In the genomic region with DNA sequence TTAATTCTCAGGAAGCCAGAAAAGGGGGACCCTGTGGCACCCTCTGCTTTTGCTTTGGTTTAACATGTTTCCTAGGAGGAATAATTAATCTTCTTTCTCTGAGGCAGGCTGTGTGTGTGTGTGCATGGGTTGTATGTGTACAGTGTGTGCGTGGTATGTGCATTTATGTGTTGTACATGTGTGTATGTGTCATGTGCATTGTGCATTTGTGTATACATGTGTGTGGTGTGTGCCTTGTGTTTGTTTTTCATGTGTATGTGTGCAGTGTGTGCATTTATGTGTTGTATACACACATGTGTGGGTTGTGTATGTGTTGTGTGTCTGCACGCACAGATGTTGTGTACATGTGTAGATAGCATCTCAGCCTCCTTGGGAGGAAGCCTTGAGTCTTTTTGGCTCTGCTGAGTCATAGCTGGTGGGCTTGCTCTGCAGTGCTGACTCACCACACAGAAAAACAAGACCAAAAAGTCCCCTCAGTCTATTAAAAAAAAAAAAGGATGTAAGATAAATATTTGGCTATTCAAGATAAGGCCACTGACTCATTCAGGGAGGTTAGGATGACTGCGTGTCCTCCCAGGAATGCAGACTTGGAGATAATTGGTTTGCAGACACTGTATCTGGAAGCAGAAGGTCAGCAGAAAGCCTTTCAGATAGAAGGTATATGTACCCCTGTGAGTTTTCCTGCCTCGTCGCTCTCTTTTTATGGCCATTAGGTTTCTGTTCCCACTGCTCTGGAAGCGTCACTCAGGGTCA, we compare ENCODE assay signal across 8 cellular contexts. TPM values are rescaled to one million over a fixed set of nuclear protein-coding genes. Genes with fewer than 3 reads are reported as not detected.
DNase-seq lines count a peak whose midpoint lies in the region; ATAC-seq and TF ChIP-seq lines count a peak whose summit lies in the region.

No MANE protein-coding gene starts in this region.

- H3K27ac Mint-ChIP-seq in activated naive CD4-positive, alpha-beta T cell treated with anti-CD3 and anti-CD28 coated beads, Interleukin-2, amount 50 U/mL, for 72 hours = peak overlapping the region; percentile 11 to 89

- no peaks in the 10 kb centered on the region for H3K9me2 ChIP-seq in Loucy (replicated peaks; ENCODE audit: low read depth, low read length)

- no peaks in the 10 kb centered on the region for H3F3A ChIP-seq in Loucy (ENCODE audit: low read depth)

- H3K36me3 Mint-ChIP-seq in activated naive CD4-positive, alpha-beta T cell treated with anti-CD3 and anti-CD28 coated beads, Interleukin-2, amount 50 U/mL, for 72 hours = peaks cover 14 to 27% of the 10 kb centered on the region in 2 donors

- H3K27me3 ChIP-seq in Loucy (ENCODE audit: insufficient read depth, low read length, poor library complexity, severe bottlenecking) (no peaks in the 10 kb centered on the region), left ventricle myocardium inferior (ENCODE audit: low read depth) (no peaks in the 10 kb centered on the region)

- H3K36me3 ChIP-seq in Loucy (ENCODE audit: insufficient read depth, low read length) (peaks cover 20% of the 10 kb centered on the region; the same call in 1 of the 2 replicates), left ventricle myocardium inferior (peaks cover 4% of the 10 kb centered on the region)

- ATAC-seq in activated naive CD4-positive, alpha-beta T cell treated with anti-CD3 and anti-CD28 coated beads, Interleukin-2, amount 50 U/mL, for 72 hours = peak; percentile 54 to 68

- H3K79me2 ChIP-seq in Loucy (ENCODE audit: insufficient read depth, low read length) = no peaks in the 10 kb centered on the region

- H3K4me1 ChIP-seq in Loucy (ENCODE audit: insufficient read depth, low read length, poor library complexity, severe bottlenecking) (peaks cover 22% of the 10 kb centered on the region), left ventricle myocardium inferior (peaks cover 59% of the 10 kb centered on the region)

- DNase-seq in stimulated activated CD4-positive, alpha-beta T cell treated with anti-CD3 and anti-CD28 coated beads, Interleukin-15, amount 100 ng/mL, for 24 hours = peak; percentile 47
- no peak for DNase-seq in stimulated activated CD4-positive, alpha-beta T cell treated with anti-CD3 and anti-CD28 coated beads, Interleukin-2, amount 100 ng/mL, for 48 hours
- peak in 1 of 2 donors; percentile 48 for DNase-seq in activated naive CD4-positive, alpha-beta T cell treated with anti-CD3 and anti-CD28 coated beads, Interleukin-2, amount 50 U/mL, for 72 hours (ENCODE audit: low spot score in 2 of 2)
- DNase-seq in left ventricle myocardium inferior = no peak
- peak; percentile 24 for DNase-seq in stimulated activated CD4-positive, alpha-beta T cell treated with anti-CD3 and anti-CD28 coated beads, Interleukin-4, amount 100 ng/mL, for 1 hour
- DNase-seq in globus pallidus (ENCODE audit: low spot score) = no peak
- no peak for DNase-seq in NCI-H1092 treated with DMSO at 0.1 percent for 48 hours (lab: John Stamatoyannopoulos, UW)

- H3K9me3 ChIP-seq in Loucy (ENCODE audit: insufficient read depth, low read depth, low read length) (no peaks in the 10 kb centered on the region), left ventricle myocardium inferior (replicated peaks) (no peaks in the 10 kb centered on the region)

- no peaks in the 10 kb centered on the region for H4K20me1 ChIP-seq in Loucy (ENCODE audit: insufficient read depth, low read length, poor library complexity, severe bottlenecking)

- intact Hi-C loops in left ventricle myocardium inferior (cut with micrococcal nuclease) = loop anchor here (10.0 kb wide), 1 partner anchor 45 kb away; no protein-coding TSS in a partner anchor

- peak overlapping the region; percentile 20 for H3K9ac ChIP-seq in Loucy (ENCODE audit: low read depth, low read length, poor library complexity, severe bottlenecking)

- H3K27ac ChIP-seq in left ventricle myocardium inferior (replicated peaks) = peak overlapping the region; percentile 94

- H3K9me3 Mint-ChIP-seq in activated naive CD4-positive, alpha-beta T cell treated with anti-CD3 and anti-CD28 coated beads, Interleukin-2, amount 50 U/mL, for 72 hours = no peaks in the 10 kb centered on the region

- TF ChIP-seq CTCF in Loucy (conservative IDR thresholded peaks at IDR 0.05; ENCODE audit: low read length) (no peak), left ventricle myocardium inferior (IDR thresholded peaks at IDR 0.05; ENCODE audit: borderline replicate concordance) (no peak)

- H3K4me3 ChIP-seq in Loucy (ENCODE audit: low read length, poor library complexity, severe bottlenecking) (no peak overlapping the region), left ventricle myocardium inferior (no peak overlapping the region)

- no peak overlapping the region for H3K4me2 ChIP-seq in Loucy (ENCODE audit: low read depth, low read length, poor library complexity, severe bottlenecking)

- no peak overlapping the region for H2AFZ ChIP-seq in Loucy (ENCODE audit: low read length)

RNA-seq across cellular contexts. Expression of gene SYNJ2, which starts 58.6 kb away (rescaled TPM):
- 10 to 100 TPM; 31.6 to 51.7 TPM for total RNA-seq in activated naive CD4-positive, alpha-beta T cell treated with anti-CD3 and anti-CD28 coated beads, Interleukin-2, amount 50 U/mL, for 72 hours
- 12.3 TPM for total RNA-seq in left ventricle myocardium inferior

Comparison
In these comparisons a context has a peak if more than half of its experiments do, and no peak if none do; other contexts are left out.
1. DNase-seq: peak in stimulated activated CD4-positive, alpha-beta T cell treated with anti-CD3 and anti-CD28 coated beads, Interleukin-15, amount 100 ng/mL, for 24 hours (single experiment) and stimulated activated CD4-positive, alpha-beta T cell treated with anti-CD3 and anti-CD28 coated beads, Interleukin-4, amount 100 ng/mL, for 1 hour (single experiment); none in stimulated activated CD4-positive, alpha-beta T cell treated with anti-CD3 and anti-CD28 coated beads, Interleukin-2, amount 100 ng/mL, for 48 hours (0 of 2), left ventricle myocardium inferior (single experiment), globus pallidus (single experiment) and NCI-H1092 treated with DMSO at 0.1 percent for 48 hours (single experiment).